ENCODE assay signal across 35 cellular contexts in genomic region chr3:39519554-39519953, GRCh38. TPM values are rescaled to one million over a fixed set of nuclear protein-coding genes. Genes with fewer than 3 reads are reported as not detected.
"Had no signal": no experiment of that assay in that cellular context is flagged by ENCODE, and none has a peak within 500 bp of the region (broad histone marks: within the 10 kb centered on the region; RNA-seq: fewer than 3 reads in every experiment).

No MANE protein-coding gene starts in this region.

- DNase-seq: activated B cell treated with CpG ODN at 0.5 μM for 24 hours; activated CD4-positive, alpha-beta T cell treated with anti-CD3 and anti-CD28 coated beads for 4 hours; activated CD4-positive, CD25-positive, alpha-beta regulatory T cell treated with anti-CD3 and anti-CD28 coated beads, Interleukin-2, amount 50 U/mL, for 72 hours; activated CD8-positive, alpha-beta T cell treated with anti-CD3 and anti-CD28 coated beads, Interleukin-2, amount 10 ng/mL, durations not matched to agents 7 days and 5 days; activated gamma-delta T cell; activated naive CD4-positive, alpha-beta T cell treated with Interleukin-2 at 50 U/mL for 16 hours; activated naive CD8-positive, alpha-beta T cell treated with anti-CD3 and anti-CD28 coated beads, Interleukin-2, amount 10 ng/mL, durations not matched to agents 7 days and 5 days; activated T-cell treated with anti-CD3 and anti-CD28 coated beads, Interleukin-2, amount 50 U/mL, for 24 hours; body of pancreas; cerebellar nuclear complex; NCI-H1092 treated with DMSO at 0.1 percent for 48 hours; NCI-H1417; NCI-H146; NCI-H187; NCI-H2029 treated with DMSO at 0.1 percent for 48 hours; NCI-H2171 treated with DMSO at 0.1 percent for 48 hours; NCI-H2227 treated with DMSO at 0.1 percent for 48 hours; NCI-H524; NCI-H69; NCI-H82; PC-3; Peyer's patch; RPMI8226; SHP77 treated with DMSO at 0.1 percent for 48 hours; SW 1271; T-helper 1 cell; T-helper 9 cell had no signal

- H3K27ac ChIP-seq: body of pancreas, breast epithelium, KMS-11, Peyer's patch, SJSA1, VCaP had no signal

- H3K27ac Mint-ChIP-seq: activated B cell treated with CpG ODN at 0.5 μM for 24 hours; activated CD8-positive, alpha-beta T cell treated with anti-CD3 and anti-CD28 coated beads, Interleukin-2, amount 10 ng/mL, durations not matched to agents 7 days and 5 days; activated naive CD4-positive, alpha-beta T cell treated with anti-CD3 and anti-CD28 coated beads, Interleukin-2, amount 50 U/mL, for 24 hours; activated naive CD8-positive, alpha-beta T cell treated with anti-CD3 and anti-CD28 coated beads, Interleukin-2, amount 10 ng/mL, durations not matched to agents 7 days and 5 days; activated T-cell treated with anti-CD3 and anti-CD28 coated beads, Interleukin-2, amount 50 U/mL, for 24 hours; activated T-helper 2 cell treated with anti-CD3 and anti-CD28 coated beads, Interferon-gamma antibody, Interleukin-2, Interleukin-4, amounts not matched to agents 10 μg/mL and 5 μg/mL and 100 μg/mL, durations not matched to agents 14 hours and 24 hours and 36 hours had no signal

- H3K9me3 ChIP-seq: body of pancreas, Peyer's patch, SJSA1 had no signal

- H3K4me3 Mint-ChIP-seq: activated B cell treated with CpG ODN at 0.5 μM for 24 hours; activated CD8-positive, alpha-beta T cell treated with anti-CD3 and anti-CD28 coated beads, Interleukin-2, amount 10 ng/mL, durations not matched to agents 7 days and 5 days; activated naive CD4-positive, alpha-beta T cell treated with anti-CD3 and anti-CD28 coated beads, Interleukin-2, amount 50 U/mL, for 24 hours; activated naive CD8-positive, alpha-beta T cell treated with anti-CD3 and anti-CD28 coated beads, Interleukin-2, amount 10 ng/mL, durations not matched to agents 7 days and 5 days; activated T-cell treated with anti-CD3 and anti-CD28 coated beads, Interleukin-2, amount 50 U/mL, for 24 hours had no signal

- H3K27me3 ChIP-seq: body of pancreas, breast epithelium, Peyer's patch, SJSA1 had no signal

- H3K4me3 ChIP-seq: body of pancreas, breast epithelium, Peyer's patch, SJSA1 had no signal

- H3K9ac ChIP-seq: KMS-11 had no signal

- H3K4me1 ChIP-seq: body of pancreas, breast epithelium, Peyer's patch, SJSA1 had no signal

- H3K4me2 ChIP-seq: KMS-11 had no signal

- H3K36me3 Mint-ChIP-seq: activated naive CD8-positive, alpha-beta T cell treated with anti-CD3 and anti-CD28 coated beads, Interleukin-2, amount 10 ng/mL, durations not matched to agents 7 days and 5 days had no signal

- H3K36me3 ChIP-seq: breast epithelium, Peyer's patch, SJSA1 had no signal

- H3K4me1 Mint-ChIP-seq: activated B cell treated with CpG ODN at 0.5 μM for 24 hours; activated naive CD4-positive, alpha-beta T cell treated with anti-CD3 and anti-CD28 coated beads, Interleukin-2, amount 50 U/mL, for 24 hours had no signal

- ATAC-seq: activated CD8-positive, alpha-beta T cell treated with anti-CD3 and anti-CD28 coated beads, Interleukin-2, amount 10 ng/mL, durations not matched to agents 7 days and 5 days; body of pancreas; PC-3 had no signal

RNA-seq across cellular contexts. Expression of gene MOBP, which starts 52.1 kb away (rescaled TPM):
- total RNA-seq: activated CD8-positive, alpha-beta T cell treated with anti-CD3 and anti-CD28 coated beads, Interleukin-2, amount 10 ng/mL, durations not matched to agents 7 days and 5 days; activated naive CD8-positive, alpha-beta T cell treated with anti-CD3 and anti-CD28 coated beads, Interleukin-2, amount 10 ng/mL, durations not matched to agents 7 days and 5 days; activated T-helper 2 cell treated with anti-CD3 and anti-CD28 coated beads, Interferon-gamma antibody, Interleukin-2, Interleukin-4, amounts not matched to agents 10 μg/mL and 5 μg/mL and 100 μg/mL, durations not matched to agents 14 hours and 24 hours and 36 hours; body of pancreas; LHCN-M2; M059J; PC-3; Peyer's patch; SJSA1 had no signal
